In genomic region chr21:45304161-45304830, GRCh38 we compare ENCODE assay signal across 15 cellular contexts. TPM values are rescaled to one million over a fixed set of nuclear protein-coding genes. Genes with fewer than 3 reads are reported as not detected.
DNase-seq lines count a peak whose midpoint lies in the region; ATAC-seq and TF ChIP-seq lines count a peak whose summit lies in the region.
"Had no signal": no experiment of that assay in that cellular context is flagged by ENCODE, and none has a peak within 500 bp of the region (broad histone marks: within the 10 kb centered on the region; RNA-seq: fewer than 3 reads in every experiment).

No MANE protein-coding gene starts in this region.

- peaks cover 13% of the 10 kb centered on the region for H3K4me1 ChIP-seq in Caco-2
- peaks cover 23% of the 10 kb centered on the region for H3K4me1 ChIP-seq in psoas muscle

- H3K27ac Mint-ChIP-seq in Caco-2 (ENCODE audit: unreplicated experiment), result peak overlapping the region; percentile 74
- peak overlapping the region; percentile 19 for H3K27ac Mint-ChIP-seq in WTC11
- H3K27ac Mint-ChIP-seq in activated T-helper 1 cell treated with anti-CD3 and anti-CD28 coated beads, Interleukin-12 subunit alpha, Interleukin-12 subunit beta, Interleukin-2, Interleukin-4 antibody, amounts not matched to agents 30 ng/mL and 10 ng/mL and 1 ng/mL, durations not matched to agents 14 hours and 24 hours and 36 hours, result no peak overlapping the region
- H3K27ac Mint-ChIP-seq: B cell; dendritic cell treated with granulocyte-macrophage colony-stimulating factor and Interleukin-4, amounts not matched to agents 40 ng/mL and 50 ng/mL, for 4 days had no signal

- POLR2A ChIA-PET in Caco-2 (lab: Charles Lee), result no interaction called here
- POLR2A ChIA-PET in WTC11 (lab: Charles Lee), result no interaction called here

- H3K36me3 Mint-ChIP-seq in Caco-2 (ENCODE audit: insufficient read depth, unreplicated experiment), result peaks cover 14% of the 10 kb centered on the region
- H3K36me3 Mint-ChIP-seq in WTC11, result no peaks in the 10 kb centered on the region
- H3K36me3 Mint-ChIP-seq in activated T-helper 1 cell treated with anti-CD3 and anti-CD28 coated beads, Interleukin-12 subunit alpha, Interleukin-12 subunit beta, Interleukin-2, Interleukin-4 antibody, amounts not matched to agents 30 ng/mL and 10 ng/mL and 1 ng/mL, durations not matched to agents 14 hours and 24 hours and 36 hours (ENCODE audit: low read depth), result no peaks in the 10 kb centered on the region

- DNase-seq in Caco-2 (no peak), WTC11 (ENCODE audit: low spot score) (peak; percentile 7), left ventricle myocardium superior (peak; percentile 22), psoas muscle (peak; percentile 14 to 34), T1000 (lab: John Stamatoyannopoulos, UW) (no peak)
- no peak for DNase-seq in NK-92 treated with Interleukin-12 subunit alpha and Interleukin-12 subunit beta, amount 100 ng/mL, for 24 hours (lab: John Stamatoyannopoulos, UW)
- DNase-seq in activated T-helper 1 cell treated with anti-CD3 and anti-CD28 coated beads, Interleukin-12 subunit alpha, Interleukin-12 subunit beta, Interleukin-2, Interleukin-4 antibody, amounts not matched to agents 30 ng/mL and 10 ng/mL and 1 ng/mL, durations not matched to agents 14 hours and 24 hours and 36 hours (ENCODE audit: low spot score), result no peak
- DNase-seq: DMS53, esophagus squamous epithelium, glutamatergic neuron, NCI-H1417 treated with DMSO at 0.1 percent for 48 hours, SHP77 treated with DMSO at 0.1 percent for 48 hours had no signal

- H3K9me3 ChIP-seq in Caco-2 (no peaks in the 10 kb centered on the region), psoas muscle (no peaks in the 10 kb centered on the region)
- H3K9me3 ChIP-seq: ascending aorta, esophagus squamous epithelium had no signal

- H3K4me3 Mint-ChIP-seq in Caco-2 (ENCODE audit: unreplicated experiment) (no peak overlapping the region), WTC11 (no peak overlapping the region)
- no peak overlapping the region for H3K4me3 Mint-ChIP-seq in activated T-helper 1 cell treated with anti-CD3 and anti-CD28 coated beads, Interleukin-12 subunit alpha, Interleukin-12 subunit beta, Interleukin-2, Interleukin-4 antibody, amounts not matched to agents 30 ng/mL and 10 ng/mL and 1 ng/mL, durations not matched to agents 14 hours and 24 hours and 36 hours
- H3K4me3 Mint-ChIP-seq: B cell; dendritic cell treated with granulocyte-macrophage colony-stimulating factor and Interleukin-4, amounts not matched to agents 40 ng/mL and 50 ng/mL, for 4 days had no signal

- no TSS peak for BruUV-seq in Caco-2 (replicated peaks; lab: Mats Ljungman, UMichigan)

- CTCF ChIA-PET in Caco-2 (lab: Charles Lee), result no interaction called here
- CTCF ChIA-PET in WTC11 (lab: Charles Lee), result no interaction called here

- H3K27me3 ChIP-seq in Caco-2 (replicated peaks; ENCODE audit: control insufficient read depth, insufficient read depth, low read length) (no peaks in the 10 kb centered on the region), psoas muscle (ENCODE audit: insufficient read depth in 3 of 3, low read length in 2 of 3) (peaks cover 0 to 51% (median 9%) of the 10 kb centered on the region in 3 donors)
- H3K27me3 ChIP-seq: ascending aorta had no signal

- H3K4me1 Mint-ChIP-seq in Caco-2 (ENCODE audit: low read depth, unreplicated experiment) (peaks cover 7% of the 10 kb centered on the region), WTC11 (peaks cover 4% of the 10 kb centered on the region; the same call in 1 of the 2 replicates)
- peaks cover 5% of the 10 kb centered on the region for H3K4me1 Mint-ChIP-seq in activated T-helper 1 cell treated with anti-CD3 and anti-CD28 coated beads, Interleukin-12 subunit alpha, Interleukin-12 subunit beta, Interleukin-2, Interleukin-4 antibody, amounts not matched to agents 30 ng/mL and 10 ng/mL and 1 ng/mL, durations not matched to agents 14 hours and 24 hours and 36 hours (ENCODE audit: low read depth)
- H3K4me1 Mint-ChIP-seq: B cell had no signal

- H3K4me3 ChIP-seq in Caco-2 (ENCODE audit: low read depth, low read length) (no peak overlapping the region), psoas muscle (no peak overlapping the region)
- H3K4me3 ChIP-seq: ascending aorta, esophagus squamous epithelium had no signal

- H3K9me3 Mint-ChIP-seq in Caco-2 (ENCODE audit: unreplicated experiment) (no peaks in the 10 kb centered on the region), WTC11 (no peaks in the 10 kb centered on the region)
- H3K9me3 Mint-ChIP-seq in activated T-helper 1 cell treated with anti-CD3 and anti-CD28 coated beads, Interleukin-12 subunit alpha, Interleukin-12 subunit beta, Interleukin-2, Interleukin-4 antibody, amounts not matched to agents 30 ng/mL and 10 ng/mL and 1 ng/mL, durations not matched to agents 14 hours and 24 hours and 36 hours, result no peaks in the 10 kb centered on the region
- H3K9me3 Mint-ChIP-seq: dendritic cell treated with granulocyte-macrophage colony-stimulating factor and Interleukin-4, amounts not matched to agents 40 ng/mL and 50 ng/mL, for 4 days had no signal

- no peak for TF ChIP-seq CTCF in Caco-2 (IDR thresholded peaks at IDR 0.05; ENCODE audit: insufficient read depth in 1 of 2, low read depth in 1 of 2, low read length in 1 of 2, severe bottlenecking in 1 of 2, unreplicated experiment in 1 of 2)
- no peak for TF ChIP-seq CTCF in WTC11 (IDR thresholded peaks at IDR 0.05)
- no peak for TF ChIP-seq CTCF in psoas muscle (IDR thresholded peaks at IDR 0.05)

- ATAC-seq in WTC11, result no peak
- ATAC-seq in left ventricle myocardium superior, result no peak
- no peak for ATAC-seq in psoas muscle

- H3K27ac ChIP-seq in psoas muscle, result no peak overlapping the region

- 74 to 86% (median 76%) methylated on average over 11 of the region's 11 CpGs for WGBS in psoas muscle, 3 donors

- H3K27me3 Mint-ChIP-seq in Caco-2 (ENCODE audit: insufficient read depth, unreplicated experiment) (no peaks in the 10 kb centered on the region), WTC11 (ENCODE audit: low read depth) (no peaks in the 10 kb centered on the region)
- H3K27me3 Mint-ChIP-seq in activated T-helper 1 cell treated with anti-CD3 and anti-CD28 coated beads, Interleukin-12 subunit alpha, Interleukin-12 subunit beta, Interleukin-2, Interleukin-4 antibody, amounts not matched to agents 30 ng/mL and 10 ng/mL and 1 ng/mL, durations not matched to agents 14 hours and 24 hours and 36 hours (ENCODE audit: insufficient read depth), result no peaks in the 10 kb centered on the region

- H3K36me3 ChIP-seq in Caco-2 (ENCODE audit: control insufficient read depth, insufficient read depth, low read length) (no peaks in the 10 kb centered on the region), psoas muscle (ENCODE audit: insufficient read depth in 1 of 2, low read depth in 1 of 2) (no peaks in the 10 kb centered on the region)
- H3K36me3 ChIP-seq: ascending aorta, esophagus squamous epithelium had no signal

- intact Hi-C loops in Caco-2 (cut with micrococcal nuclease; ENCODE audit: unreplicated experiment) (no loop called here), left ventricle myocardium superior (cut with micrococcal nuclease) (no loop called here), psoas muscle (cut with DNase I) (no loop called here)
- intact Hi-C loops in activated T-helper 1 cell treated with anti-CD3 and anti-CD28 coated beads, Interleukin-12 subunit alpha, Interleukin-12 subunit beta, Interleukin-2, Interleukin-4 antibody, amounts not matched to agents 30 ng/mL and 10 ng/mL and 1 ng/mL, durations not matched to agents 14 hours and 24 hours and 36 hours (cut with micrococcal nuclease), result no loop called here

TF ChIP-seq in WTC11, 78 proteins besides CTCF, POLR2A, EP300 and RAD21 (continues in another document):
- TF ChIP-seq ETV6 (CRISPR knock-in tag; IDR thresholded peaks at IDR 0.05) (no peak), IRF2 (CRISPR knock-in tag; IDR thresholded peaks at IDR 0.05; ENCODE audit: borderline replicate concordance, low read depth) (no peak), TP53 (CRISPR knock-in tag; IDR thresholded peaks at IDR 0.05) (no peak), RORB (CRISPR knock-in tag; IDR thresholded peaks at IDR 0.05) (no peak), E2F5 (CRISPR knock-in tag; IDR thresholded peaks at IDR 0.05) (no peak), ZNF423 (CRISPR knock-in tag; IDR thresholded peaks at IDR 0.05) (no peak), MXD4 (CRISPR knock-in tag; IDR thresholded peaks at IDR 0.05; ENCODE audit: borderline replicate concordance) (no peak), ATF6 (CRISPR knock-in tag; IDR thresholded peaks at IDR 0.05) (no peak)

RNA-seq across cellular contexts. Expression of gene POFUT2, which starts 16.6 kb away (rescaled TPM):
- total RNA-seq in Caco-2 (2022) (32.0 and 36.5 TPM in 2 replicates), WTC11 (2021) (37.1 to 41.4 TPM (median 39.7 TPM) in 3 replicates), left ventricle myocardium superior (15.7 TPM), psoas muscle (10 to 100 TPM in 2 of 4 donors, 1 to 10 TPM in 2; 5.6 to 13.9 (median 9.4) TPM)
- polyA plus RNA-seq in psoas muscle, result 10 to 100 TPM in 2 of 3 donors, 1 to 10 TPM in 1; 8.3 to 13.1 (median 10.8) TPM
- 14.3 and 17.6 TPM in 2 replicates for total RNA-seq in activated T-helper 1 cell treated with anti-CD3 and anti-CD28 coated beads, Interleukin-12 subunit alpha, Interleukin-12 subunit beta, Interleukin-2, Interleukin-4 antibody, amounts not matched to agents 30 ng/mL and 10 ng/mL and 1 ng/mL, durations not matched to agents 14 hours and 24 hours and 36 hours

Comparison
In these comparisons a context has a peak if more than half of its experiments do, and no peak if none do; other contexts are left out.
1. DNase-seq: peak in WTC11 (single experiment), left ventricle myocardium superior (single experiment) and psoas muscle (2 of 2); none in Caco-2 (0 of 2), T1000 (single experiment), NK-92 treated with Interleukin-12 subunit alpha and Interleukin-12 subunit beta, amount 100 ng/mL, for 24 hours (single experiment) and activated T-helper 1 cell treated with anti-CD3 and anti-CD28 coated beads, Interleukin-12 subunit alpha, Interleukin-12 subunit beta, Interleukin-2, Interleukin-4 antibody, amounts not matched to agents 30 ng/mL and 10 ng/mL and 1 ng/mL, durations not matched to agents 14 hours and 24 hours and 36 hours (single experiment).